13 cellular contexts compared by ENCODE assay signal in the genomic region with DNA sequence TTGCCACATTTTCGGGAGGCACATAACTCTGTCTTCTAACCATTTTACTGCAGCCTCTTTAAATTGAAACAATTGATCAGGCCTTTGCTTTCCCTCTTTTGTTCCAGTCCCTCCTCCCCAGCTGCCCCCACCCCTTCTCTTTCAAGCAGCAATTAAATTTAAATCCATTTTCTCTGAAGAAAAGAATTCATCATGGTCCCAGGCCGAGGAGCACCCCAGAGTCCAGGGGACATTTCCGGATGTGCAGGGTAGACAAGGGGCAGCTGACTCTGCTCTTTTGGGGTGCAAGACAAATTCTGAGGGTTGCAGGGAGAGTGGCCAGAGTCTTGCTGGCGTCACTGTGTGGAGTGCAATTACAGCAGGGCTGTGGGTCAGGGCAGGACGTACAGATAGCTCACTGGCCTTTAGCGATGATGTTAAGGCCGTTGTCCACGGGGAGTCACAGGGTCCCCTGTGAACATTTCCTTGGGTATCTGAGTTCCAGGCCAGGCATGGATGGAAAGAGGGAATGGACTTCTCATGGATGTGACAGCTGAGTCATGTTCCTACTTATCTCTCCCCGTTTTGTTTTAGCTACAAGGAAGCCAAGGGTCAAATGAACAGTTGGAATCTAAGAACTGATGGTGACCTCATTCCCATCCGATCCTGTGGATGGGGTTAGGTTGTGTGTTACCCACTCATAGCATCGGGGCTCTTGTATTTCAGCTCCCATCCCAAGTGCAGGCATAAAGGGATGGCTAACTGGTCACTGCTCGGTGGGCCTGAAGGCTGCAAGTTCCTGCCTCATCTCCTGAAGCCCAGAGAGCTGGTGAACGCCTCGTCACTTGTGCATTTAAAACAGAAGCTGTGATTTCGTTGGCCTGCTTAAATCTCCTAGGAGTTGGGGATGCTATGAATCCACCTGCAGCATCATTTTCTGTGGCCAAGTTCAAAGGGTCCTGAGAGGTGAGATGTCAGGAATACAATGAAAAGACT.
DNase-seq lines count a peak whose midpoint lies in the region; TF ChIP-seq lines count a peak whose summit lies in the region.
"Had no signal": no experiment of that assay in that cellular context is flagged by ENCODE, and none has a peak within 500 bp of the region (broad histone marks: within the 10 kb centered on the region; RNA-seq: fewer than 3 reads in every experiment).

No MANE protein-coding gene starts in this region.

- no peaks in the 10 kb centered on the region for H3K36me3 ChIP-seq in vagina

- no peaks in the 10 kb centered on the region for H3K27me3 ChIP-seq in vagina

- no peaks in the 10 kb centered on the region for H3K9me3 Mint-ChIP-seq in Calu3 (ENCODE audit: low read depth, unreplicated experiment)

- no peak for TF ChIP-seq CTCF in vagina (IDR thresholded peaks at IDR 0.05)
- TF ChIP-seq CTCF in Calu3 (IDR thresholded peaks at IDR 0.05; ENCODE audit: unreplicated experiment), result no peak

- H3K4me3 ChIP-seq in vagina, result no peak overlapping the region
- H3K4me3 ChIP-seq: GM12878, GM23248 had no signal

- no peak for TF ChIP-seq POLR2A in vagina (IDR thresholded peaks at IDR 0.05)

- H3K27ac ChIP-seq in vagina, result no peak overlapping the region
- H3K27ac ChIP-seq: 22Rv1, GM23248, HL-60 had no signal

- no peaks in the 10 kb centered on the region for H3K4me1 ChIP-seq in vagina

- no TSS peak for BruUV-seq in Calu3 (replicated peaks; lab: Mats Ljungman, UMichigan)

- H3K36me3 Mint-ChIP-seq in Calu3 (ENCODE audit: insufficient read depth, unreplicated experiment), result no peaks in the 10 kb centered on the region
- H3K36me3 Mint-ChIP-seq: CD4-positive, CD25-positive, alpha-beta regulatory T cell had no signal

- H3K27me3 Mint-ChIP-seq in Calu3 (ENCODE audit: unreplicated experiment), result peaks cover 23% of the 10 kb centered on the region

- no peak overlapping the region for H3K4me3 Mint-ChIP-seq in Calu3 (ENCODE audit: low read depth, unreplicated experiment)
- H3K4me3 Mint-ChIP-seq: CD4-positive, CD25-positive, alpha-beta regulatory T cell had no signal

- no peak overlapping the region for H3K27ac Mint-ChIP-seq in Calu3 (ENCODE audit: unreplicated experiment)

- intact Hi-C loops in vagina (cut with DNase I), result no loop called here
- intact Hi-C loops in Calu3 (cut with micrococcal nuclease; ENCODE audit: unreplicated experiment), result no loop called here

- DNase-seq in NCI-H748 (lab: John Stamatoyannopoulos, UW; ENCODE audit: unreplicated experiment) (peak; percentile 6), NCI-H748 treated with DMSO at 0.1 percent for 48 hours (lab: John Stamatoyannopoulos, UW) (no peak), LHCN-M2 (ENCODE audit: low read depth) (peak; percentile 17), myocyte (ENCODE audit: low read depth) (peak; percentile 79), vagina (ENCODE audit: extremely low spot score in 2 of 2) (peak; percentile 32 to 84), Calu3 (no peak)
- DNase-seq in activated naive CD4-positive, alpha-beta T cell treated with anti-CD3 and anti-CD28 coated beads, Interleukin-2, amount 50 U/mL, for 16 hours, result no peak
- DNase-seq: CD4-positive, CD25-positive, alpha-beta regulatory T cell; DMS79; GM23248 had no signal

- CTCF ChIA-PET in Calu3 (lab: Charles Lee), result no interaction called here

- H3K9me3 ChIP-seq in vagina, result no peaks in the 10 kb centered on the region

- H3K4me1 Mint-ChIP-seq in Calu3 (ENCODE audit: low read depth, unreplicated experiment), result no peaks in the 10 kb centered on the region
- H3K4me1 Mint-ChIP-seq: CD4-positive, CD25-positive, alpha-beta regulatory T cell had no signal

Comparison
In these comparisons a context has a peak if more than half of its experiments do, and no peak if none do; other contexts are left out.
1. DNase-seq: peak in NCI-H748 (single experiment), LHCN-M2 (single experiment), myocyte (single experiment) and vagina (2 of 2); none in NCI-H748 treated with DMSO at 0.1 percent for 48 hours (single experiment), activated naive CD4-positive, alpha-beta T cell treated with anti-CD3 and anti-CD28 coated beads, Interleukin-2, amount 50 U/mL, for 16 hours (single experiment) and Calu3 (single experiment).